Comparison of ENCODE assay signal across 2 cellular contexts in the genomic region with DNA sequence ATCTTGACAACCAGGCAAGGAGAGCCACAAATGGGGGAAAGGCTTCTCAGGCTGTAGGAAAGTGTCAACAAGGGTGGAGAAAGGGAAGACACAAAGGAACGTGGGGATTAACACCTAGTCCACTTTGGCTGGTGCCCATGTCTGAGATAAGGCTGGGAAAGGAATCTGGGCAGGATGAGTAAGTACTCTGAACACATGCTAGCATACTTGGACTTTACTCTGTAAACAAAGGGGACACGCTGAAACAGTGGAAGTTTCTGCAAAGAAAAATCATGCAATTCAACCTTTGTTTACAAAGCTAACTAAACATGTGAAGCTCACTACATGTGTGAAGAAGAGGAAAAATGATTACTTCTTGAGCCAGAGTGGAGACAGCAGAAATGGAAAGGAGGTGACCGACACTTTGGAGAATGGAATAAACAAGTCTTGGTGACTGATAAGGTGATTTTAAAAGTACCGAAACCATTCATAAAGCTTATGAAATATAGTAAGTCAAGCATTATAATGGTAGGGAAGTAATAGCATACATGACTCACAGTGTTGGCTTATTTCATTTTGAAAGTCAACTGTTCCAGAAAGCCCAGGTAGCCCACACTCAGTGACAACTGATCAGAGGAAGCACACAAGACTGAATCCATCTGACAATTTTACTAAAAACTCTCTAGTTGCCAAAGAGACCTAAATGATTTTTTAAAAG.
TF ChIP-seq lines count a peak whose summit lies in the region.

No MANE protein-coding gene starts in this region.

TF ChIP-seq in HEK293, 187 proteins besides CTCF, POLR2A, EP300 and RAD21 (continued from another document):
- TF ChIP-seq, protein P1, sequence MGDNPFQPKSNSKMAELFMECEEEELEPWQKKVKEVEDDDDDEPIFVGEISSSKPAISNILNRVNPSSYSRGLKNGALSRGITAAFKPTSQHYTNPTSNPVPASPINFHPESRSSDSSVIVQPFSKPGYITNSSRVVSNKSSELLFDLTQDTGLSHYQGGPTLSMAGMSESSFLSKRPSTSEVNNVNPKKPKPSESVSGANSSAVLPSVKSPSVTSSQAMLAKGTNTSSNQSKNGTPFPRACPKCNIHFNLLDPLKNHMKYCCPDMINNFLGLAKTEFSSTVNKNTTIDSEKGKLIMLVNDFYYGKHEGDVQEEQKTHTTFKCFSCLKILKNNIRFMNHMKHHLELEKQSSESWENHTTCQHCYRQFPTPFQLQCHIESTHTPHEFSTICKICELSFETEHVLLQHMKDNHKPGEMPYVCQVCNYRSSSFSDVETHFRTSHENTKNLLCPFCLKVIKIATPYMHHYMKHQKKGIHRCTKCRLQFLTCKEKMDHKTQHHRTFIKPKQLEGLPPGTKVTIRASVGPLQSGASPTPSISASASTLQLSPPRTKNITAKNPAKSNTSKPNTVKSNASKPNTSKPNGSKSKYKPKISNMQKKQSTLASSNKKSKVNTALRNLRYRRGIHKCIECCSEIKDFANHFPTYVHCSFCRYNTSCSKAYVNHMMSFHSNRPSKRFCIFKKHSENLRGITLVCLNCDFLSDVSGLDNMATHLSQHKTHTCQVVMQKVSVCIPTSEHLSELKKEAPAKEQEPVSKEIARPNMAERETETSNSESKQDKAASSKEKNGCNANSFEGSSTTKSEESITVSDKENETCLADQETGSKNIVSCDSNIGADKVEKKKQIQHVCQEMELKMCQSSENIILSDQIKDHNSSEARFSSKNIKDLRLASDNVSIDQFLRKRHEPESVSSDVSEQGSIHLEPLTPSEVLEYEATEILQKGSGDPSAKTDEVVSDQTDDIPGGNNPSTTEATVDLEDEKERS (tag by site-specific recombination; IDR thresholded peaks at IDR 0.05): no peak
- TF ChIP-seq TRIM28 (IDR thresholded peaks at IDR 0.05; ENCODE audit: borderline replicate concordance, low read length) (peak; percentile 94), ZNF501 (tag by site-specific recombination; IDR thresholded peaks at IDR 0.05) (no peak), ZIC2 (tag by site-specific recombination; IDR thresholded peaks at IDR 0.05) (no peak), SETDB1 (IDR thresholded peaks at IDR 0.05; ENCODE audit: insufficient read length, low read length) (peak; percentile 80), ZNF529 (tag by site-specific recombination; IDR thresholded peaks at IDR 0.05; ENCODE audit: insufficient replicate concordance) (peak; percentile 43)

TF ChIP-seq in WTC11, 78 proteins besides CTCF, POLR2A, EP300 and RAD21 (continued from another document):
- TF ChIP-seq, protein P2, sequence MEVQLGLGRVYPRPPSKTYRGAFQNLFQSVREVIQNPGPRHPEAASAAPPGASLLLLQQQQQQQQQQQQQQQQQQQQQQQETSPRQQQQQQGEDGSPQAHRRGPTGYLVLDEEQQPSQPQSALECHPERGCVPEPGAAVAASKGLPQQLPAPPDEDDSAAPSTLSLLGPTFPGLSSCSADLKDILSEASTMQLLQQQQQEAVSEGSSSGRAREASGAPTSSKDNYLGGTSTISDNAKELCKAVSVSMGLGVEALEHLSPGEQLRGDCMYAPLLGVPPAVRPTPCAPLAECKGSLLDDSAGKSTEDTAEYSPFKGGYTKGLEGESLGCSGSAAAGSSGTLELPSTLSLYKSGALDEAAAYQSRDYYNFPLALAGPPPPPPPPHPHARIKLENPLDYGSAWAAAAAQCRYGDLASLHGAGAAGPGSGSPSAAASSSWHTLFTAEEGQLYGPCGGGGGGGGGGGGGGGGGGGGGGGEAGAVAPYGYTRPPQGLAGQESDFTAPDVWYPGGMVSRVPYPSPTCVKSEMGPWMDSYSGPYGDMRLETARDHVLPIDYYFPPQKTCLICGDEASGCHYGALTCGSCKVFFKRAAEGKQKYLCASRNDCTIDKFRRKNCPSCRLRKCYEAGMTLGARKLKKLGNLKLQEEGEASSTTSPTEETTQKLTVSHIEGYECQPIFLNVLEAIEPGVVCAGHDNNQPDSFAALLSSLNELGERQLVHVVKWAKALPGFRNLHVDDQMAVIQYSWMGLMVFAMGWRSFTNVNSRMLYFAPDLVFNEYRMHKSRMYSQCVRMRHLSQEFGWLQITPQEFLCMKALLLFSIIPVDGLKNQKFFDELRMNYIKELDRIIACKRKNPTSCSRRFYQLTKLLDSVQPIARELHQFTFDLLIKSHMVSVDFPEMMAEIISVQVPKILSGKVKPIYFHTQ (CRISPR knock-in tag; IDR thresholded peaks at IDR 0.05): no peak
- TF ChIP-seq, protein P3, sequence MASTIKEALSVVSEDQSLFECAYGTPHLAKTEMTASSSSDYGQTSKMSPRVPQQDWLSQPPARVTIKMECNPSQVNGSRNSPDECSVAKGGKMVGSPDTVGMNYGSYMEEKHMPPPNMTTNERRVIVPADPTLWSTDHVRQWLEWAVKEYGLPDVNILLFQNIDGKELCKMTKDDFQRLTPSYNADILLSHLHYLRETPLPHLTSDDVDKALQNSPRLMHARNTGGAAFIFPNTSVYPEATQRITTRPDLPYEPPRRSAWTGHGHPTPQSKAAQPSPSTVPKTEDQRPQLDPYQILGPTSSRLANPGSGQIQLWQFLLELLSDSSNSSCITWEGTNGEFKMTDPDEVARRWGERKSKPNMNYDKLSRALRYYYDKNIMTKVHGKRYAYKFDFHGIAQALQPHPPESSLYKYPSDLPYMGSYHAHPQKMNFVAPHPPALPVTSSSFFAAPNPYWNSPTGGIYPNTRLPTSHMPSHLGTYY (CRISPR knock-in tag; IDR thresholded peaks at IDR 0.05): no peak
